2 cellular contexts compared by ENCODE assay signal in genomic region chr2:95660766-95661165, GRCh38.
DNase-seq lines count a peak whose midpoint lies in the region; TF ChIP-seq lines count a peak whose summit lies in the region.
"Not testable (repeated sequence)": the region's sequence is repeated elsewhere in the genome, so short reads cannot be mapped to it uniquely, and the experiment has no call there.

No MANE protein-coding gene starts in this region.

- H2AFZ ChIP-seq in neuronal stem cell (ENCODE audit: low read length), result not testable (repeated sequence)

- not testable (repeated sequence) for H3K4me3 ChIP-seq in coronary artery; neuronal stem cell (ENCODE audit: low read length in 2 of 2)

- not testable (repeated sequence) for H4K91ac ChIP-seq in neuronal stem cell (ENCODE audit: low read depth, low read length, poor library complexity)

- not testable (repeated sequence) for H3K27me3 ChIP-seq in neuronal stem cell (ENCODE audit: control insufficient read depth in 3 of 3, insufficient read depth in 3 of 3, low read depth in 1 of 3, low read length in 3 of 3)

- H3K4me2 ChIP-seq in neuronal stem cell (ENCODE audit: insufficient read depth, low read length, poor library complexity, severe bottlenecking), result not testable (repeated sequence)

- peak; percentile 11 for DNase-seq in coronary artery (ENCODE audit: low spot score)
- not testable (repeated sequence) for DNase-seq in neuronal stem cell (ENCODE audit: low spot score)

- not testable (repeated sequence) for H3K23ac ChIP-seq in neuronal stem cell (ENCODE audit: low read depth, low read length, poor library complexity)

- H3K14ac ChIP-seq in neuronal stem cell (ENCODE audit: low read length), result not testable (repeated sequence)

- TF ChIP-seq CTCF in coronary artery (IDR thresholded peaks at IDR 0.05), result not testable (repeated sequence)

- H3K4me1 ChIP-seq in neuronal stem cell (ENCODE audit: control insufficient read depth in 2 of 2, insufficient read depth in 1 of 2, low read depth in 1 of 2, low read length in 2 of 2), result peaks cover 18 to 19% of the 10 kb centered on the region in 2 donors

- H3K18ac ChIP-seq in neuronal stem cell (ENCODE audit: low read length), result peak overlapping the region; percentile 80

- H3K36me3 ChIP-seq in neuronal stem cell (replicated peaks in 1 of 2; ENCODE audit: control insufficient read depth in 2 of 2, insufficient read depth in 2 of 2, low read length in 2 of 2), result not testable (repeated sequence)

- H3K4ac ChIP-seq in neuronal stem cell (ENCODE audit: low read length), result not testable (repeated sequence)

- H4K8ac ChIP-seq in neuronal stem cell (ENCODE audit: low read depth, low read length), result not testable (repeated sequence)

- not testable (repeated sequence) for H3K79me1 ChIP-seq in neuronal stem cell (ENCODE audit: low read depth, low read length)

- not testable (repeated sequence) for H2BK120ac ChIP-seq in neuronal stem cell (ENCODE audit: low read depth, low read length)

- H2BK5ac ChIP-seq in neuronal stem cell (ENCODE audit: low read length), result not testable (repeated sequence)

- H2BK12ac ChIP-seq in neuronal stem cell (ENCODE audit: low read length), result peak overlapping the region; percentile 0

- WGBS in neuronal stem cell (ENCODE audit: extremely low coverage in 2 of 2, insufficient read length in 2 of 2, insufficient replicate concordance in 1 of 2), 2 donors, result no CpG with 5 or more reads among the region's 13 CpGs

- not testable (repeated sequence) for H2AK5ac ChIP-seq in neuronal stem cell (ENCODE audit: low read depth, low read length)

- H3K9me3 ChIP-seq in neuronal stem cell (replicated peaks in 1 of 2; ENCODE audit: control insufficient read depth in 2 of 2, insufficient read depth in 1 of 2, low read depth in 1 of 2, low read length in 2 of 2), result not testable (repeated sequence)

- not testable (repeated sequence) for H3K9ac ChIP-seq in neuronal stem cell (ENCODE audit: low read depth, low read length, poor library complexity)

- not testable (repeated sequence) for H3K27ac ChIP-seq in coronary artery; neuronal stem cell (replicated peaks; ENCODE audit: low read length)

- H2BK15ac ChIP-seq in neuronal stem cell (ENCODE audit: low read length), result not testable (repeated sequence)
